12 cellular contexts compared by ENCODE assay signal in genomic region chr11:110026823-110027626, GRCh38.
A peak's percentile ranks its signal among the peaks of the same experiment; 100 is the strongest.
DNase-seq lines count a peak whose midpoint lies in the region; ATAC-seq and TF ChIP-seq lines count a peak whose summit lies in the region.
"Had no signal": no experiment of that assay in that cellular context is flagged by ENCODE, and none has a peak within 500 bp of the region (broad histone marks: within the 10 kb centered on the region; RNA-seq: fewer than 3 reads in every experiment).

No MANE protein-coding gene starts in this region.

- no peak for TF ChIP-seq EP300 in sigmoid colon (IDR thresholded peaks at IDR 0.05)
- TF ChIP-seq EP300 in esophagus muscularis mucosa (IDR thresholded peaks at IDR 0.05): no peak
- TF ChIP-seq EP300 in transverse colon (IDR thresholded peaks at IDR 0.05; ENCODE audit: low read depth): no peak

- H3K36me3 ChIP-seq in sigmoid colon (no peaks in the 10 kb centered on the region), esophagus muscularis mucosa (no peaks in the 10 kb centered on the region), breast epithelium (no peaks in the 10 kb centered on the region), transverse colon (no peaks in the 10 kb centered on the region)
- H3K36me3 ChIP-seq: neutrophil, SJSA1 had no signal

- H3K4me3 ChIP-seq in sigmoid colon (no peak overlapping the region), esophagus muscularis mucosa (no peak overlapping the region), breast epithelium (no peak overlapping the region), transverse colon (no peak overlapping the region)
- H3K4me3 ChIP-seq: SJSA1 had no signal

- in situ Hi-C loops in transverse colon (cut with MboI; ENCODE audit: low pct_ligation_motif_present in 1 of 4, low pct_unique_long_range_greater_than_20kb in 1 of 4, low sequenced_read_pairs in 3 of 4): no loop called here

- H3K27ac ChIP-seq in sigmoid colon (no peak overlapping the region), esophagus muscularis mucosa (replicated peaks in 1 of 4) (no peak overlapping the region), breast epithelium (no peak overlapping the region), transverse colon (no peak overlapping the region)
- H3K27ac ChIP-seq: neutrophil, SJSA1 had no signal

- H3K4me1 ChIP-seq in sigmoid colon: no peaks in the 10 kb centered on the region
- no peaks in the 10 kb centered on the region for H3K4me1 ChIP-seq in esophagus muscularis mucosa
- no peaks in the 10 kb centered on the region for H3K4me1 ChIP-seq in breast epithelium
- H3K4me1 ChIP-seq in transverse colon: no peaks in the 10 kb centered on the region
- H3K4me1 ChIP-seq: SJSA1 had no signal

- TF ChIP-seq POLR2A in sigmoid colon (IDR thresholded peaks at IDR 0.05) (no peak), esophagus muscularis mucosa (IDR thresholded peaks at IDR 0.05; ENCODE audit: low read depth) (no peak), breast epithelium (IDR thresholded peaks at IDR 0.05) (no peak), transverse colon (IDR thresholded peaks at IDR 0.05) (no peak)

- no peaks in the 10 kb centered on the region for H3K27me3 ChIP-seq in sigmoid colon
- H3K27me3 ChIP-seq in esophagus muscularis mucosa: no peaks in the 10 kb centered on the region
- peaks cover 0 to 3% of the 10 kb centered on the region in 2 donors for H3K27me3 ChIP-seq in breast epithelium
- H3K27me3 ChIP-seq in transverse colon: no peaks in the 10 kb centered on the region
- H3K27me3 ChIP-seq: neutrophil, SJSA1 had no signal

- WGBS in sigmoid colon, 2 donors: 31 to 37% methylated on average over 2 of the region's 2 CpGs
- WGBS in esophagus muscularis mucosa: 51% methylated on average over 2 of the region's 2 CpGs
- 36 to 49% methylated on average over 2 of the region's 2 CpGs for WGBS in transverse colon (ENCODE audit: low coverage in 1 of 2), 2 donors

- H3K9me3 ChIP-seq in sigmoid colon (no peaks in the 10 kb centered on the region), esophagus muscularis mucosa (no peaks in the 10 kb centered on the region), breast epithelium (no peaks in the 10 kb centered on the region), transverse colon (no peaks in the 10 kb centered on the region)
- H3K9me3 ChIP-seq: neutrophil, SJSA1 had no signal

- peak; percentile 96 for ATAC-seq in GM19468 (IDR thresholded peaks at IDR 0.05; ENCODE audit: extremely low read depth, unreplicated experiment)
- peak; percentile 79 for ATAC-seq in HG03439 (IDR thresholded peaks at IDR 0.05; ENCODE audit: unreplicated experiment)

- intact Hi-C loops in sigmoid colon (cut with DNase I): no loop called here
- intact Hi-C loops in esophagus muscularis mucosa (cut with DNase I): loop anchor here (5.0 kb wide), 1 partner anchor 50 kb away; no protein-coding TSS in a partner anchor
- intact Hi-C loops in breast epithelium (cut with DNase I; ENCODE audit: low total_unique reads): no loop called here
- intact Hi-C loops in transverse colon (cut with DNase I; ENCODE audit: low total_unique reads): no loop called here

- TF ChIP-seq CTCF in sigmoid colon (IDR thresholded peaks at IDR 0.05): no peak
- no peak for TF ChIP-seq CTCF in esophagus muscularis mucosa (IDR thresholded peaks at IDR 0.05)
- no peak for TF ChIP-seq CTCF in breast epithelium (IDR thresholded peaks at IDR 0.05)
- no peak for TF ChIP-seq CTCF in transverse colon (IDR thresholded peaks at IDR 0.05)

- DNase-seq in COLO829 (ENCODE audit: low spot score) (peak; percentile 85), epidermal melanocyte (ENCODE audit: insufficient read length, low spot score) (peak; percentile 67), sigmoid colon (no peak), esophagus muscularis mucosa (ENCODE audit: extremely low spot score) (no peak), breast epithelium (ENCODE audit: low spot score in 2 of 2) (no peak), transverse colon (no peak)
- DNase-seq: cortex of kidney, DND-41 had no signal

Comparison
In these comparisons a context has a peak if more than half of its experiments do, and no peak if none do; other contexts are left out.
1. DNase-seq: peak in COLO829 (single experiment) and epidermal melanocyte (single experiment); none in sigmoid colon (single experiment), esophagus muscularis mucosa (single experiment), breast epithelium (0 of 2) and transverse colon (single experiment).